ENCODE assay signal across 13 cellular contexts in genomic region chr12:39459027-39459434, GRCh38. TPM values are rescaled to one million over a fixed set of nuclear protein-coding genes. Genes with fewer than 3 reads are reported as not detected.
DNase-seq lines count a peak whose midpoint lies in the region; ATAC-seq and TF ChIP-seq lines count a peak whose summit lies in the region.
"Had no signal": no experiment of that assay in that cellular context is flagged by ENCODE, and none has a peak within 500 bp of the region (broad histone marks: within the 10 kb centered on the region; RNA-seq: fewer than 3 reads in every experiment).

No MANE protein-coding gene starts in this region.

- H3K9me3 Mint-ChIP-seq in neural crest cell = no peaks in the 10 kb centered on the region
- no peaks in the 10 kb centered on the region for H3K9me3 Mint-ChIP-seq in stimulated activated naive CD8-positive, alpha-beta T cell treated with anti-CD3 and anti-CD28 coated beads, Interleukin-15, amount 100 ng/mL, for 72 hours
- H3K9me3 Mint-ChIP-seq: CD4-positive, alpha-beta T cell had no signal

- H3K27me3 Mint-ChIP-seq in neural crest cell (ENCODE audit: low read depth) = no peaks in the 10 kb centered on the region
- H3K27me3 Mint-ChIP-seq in stimulated activated naive CD8-positive, alpha-beta T cell treated with anti-CD3 and anti-CD28 coated beads, Interleukin-15, amount 100 ng/mL, for 72 hours = no peaks in the 10 kb centered on the region

- in situ Hi-C loops in Caki2 (cut with HindIII; ENCODE audit: low pct_unique_long_range_greater_than_20kb, low sequenced_read_pairs) = no loop called here

- no peak for ATAC-seq in stimulated activated naive CD8-positive, alpha-beta T cell treated with anti-CD3 and anti-CD28 coated beads, Interleukin-15, amount 100 ng/mL, for 72 hours
- ATAC-seq in SK-N-SH treated with all-trans-retinoic acid at 6 μM for 48 hours = no peak

- H3K36me3 Mint-ChIP-seq in neural crest cell (ENCODE audit: low read depth) = no peaks in the 10 kb centered on the region

- H3K27ac Mint-ChIP-seq in neural crest cell (ENCODE audit: unreplicated experiment) = peak overlapping the region; percentile 83
- no peak overlapping the region for H3K27ac Mint-ChIP-seq in stimulated activated naive CD8-positive, alpha-beta T cell treated with anti-CD3 and anti-CD28 coated beads, Interleukin-15, amount 100 ng/mL, for 72 hours
- H3K27ac Mint-ChIP-seq: CD4-positive, alpha-beta T cell had no signal

- DNase-seq in Caki2 (ENCODE audit: low read depth) (peak; percentile 42), NCI-H2227 (lab: John Stamatoyannopoulos, UW; ENCODE audit: unreplicated experiment) (peak; percentile 29), SK-N-DZ (ENCODE audit: low spot score) (peak; percentile 38), neural crest cell (ENCODE audit: low read depth, low spot score) (no peak), globus pallidus (ENCODE audit: low spot score) (no peak)
- DNase-seq in stimulated activated CD4-positive, alpha-beta T cell treated with anti-CD3 and anti-CD28 coated beads, Interleukin-2, amount 100 ng/mL, for 24 hours = no peak
- DNase-seq in stimulated activated naive CD8-positive, alpha-beta T cell treated with anti-CD3 and anti-CD28 coated beads, Interleukin-15, amount 100 ng/mL, for 72 hours = no peak
- DNase-seq: ACHN; C1 segment of cervical spinal cord; CD4-positive, alpha-beta T cell; DMS79; GOT3 had no signal

- no peaks in the 10 kb centered on the region for H3K4me1 Mint-ChIP-seq in neural crest cell
- H3K4me1 Mint-ChIP-seq in stimulated activated naive CD8-positive, alpha-beta T cell treated with anti-CD3 and anti-CD28 coated beads, Interleukin-15, amount 100 ng/mL, for 72 hours = no peaks in the 10 kb centered on the region

- no peak overlapping the region for H3K4me3 Mint-ChIP-seq in neural crest cell
- no peak overlapping the region for H3K4me3 Mint-ChIP-seq in stimulated activated naive CD8-positive, alpha-beta T cell treated with anti-CD3 and anti-CD28 coated beads, Interleukin-15, amount 100 ng/mL, for 72 hours
- H3K4me3 Mint-ChIP-seq: CD4-positive, alpha-beta T cell had no signal

- TF ChIP-seq CTCF in neural crest cell (conservative IDR thresholded peaks at IDR 0.05) = no peak

TF ChIP-seq in SK-N-SH treated with all-trans-retinoic acid at 6 μM for 48 hours, 23 proteins besides CTCF, POLR2A, EP300 and RAD21:
- no peak for TF ChIP-seq CSDC2 (CRISPR knock-in tag; IDR thresholded peaks at IDR 0.05)
- no peak for TF ChIP-seq ISL1 (CRISPR knock-in tag; IDR thresholded peaks at IDR 0.05)
- no peak for TF ChIP-seq PATZ1 (CRISPR knock-in tag; IDR thresholded peaks at IDR 0.05; ENCODE audit: borderline replicate concordance)
- TF ChIP-seq ZNF8 (CRISPR knock-in tag; IDR thresholded peaks at IDR 0.05) = no peak
- no peak for TF ChIP-seq TCF4 (CRISPR knock-in tag; IDR thresholded peaks at IDR 0.05; ENCODE audit: borderline replicate concordance)
- TF ChIP-seq OSR1 (CRISPR knock-in tag; IDR thresholded peaks at IDR 0.05) = no peak
- no peak for TF ChIP-seq ARNTL (CRISPR knock-in tag; IDR thresholded peaks at IDR 0.05; ENCODE audit: borderline replicate concordance, low read depth)
- TF ChIP-seq ZFP30 (CRISPR knock-in tag; IDR thresholded peaks at IDR 0.05) = no peak
- TF ChIP-seq TSHZ2 (CRISPR knock-in tag; IDR thresholded peaks at IDR 0.05) = no peak
- no peak for TF ChIP-seq SNAI2 (CRISPR knock-in tag; IDR thresholded peaks at IDR 0.05)
- TF ChIP-seq ESRRG (CRISPR knock-in tag; IDR thresholded peaks at IDR 0.05) = no peak
- no peak for TF ChIP-seq POU6F1 (CRISPR knock-in tag; IDR thresholded peaks at IDR 0.05; ENCODE audit: borderline replicate concordance, low read depth)
- no peak for TF ChIP-seq TOX (CRISPR knock-in tag; IDR thresholded peaks at IDR 0.05; ENCODE audit: borderline replicate concordance)
- TF ChIP-seq ZNF565 (CRISPR knock-in tag; conservative IDR thresholded peaks at IDR 0.05; ENCODE audit: low read depth) = no peak

RNA-seq across cellular contexts. Expression of gene KIF21A, which starts 16.1 kb away (rescaled TPM):
- total RNA-seq in Caki2 (2014; rRNA removed; shearing (Covaris generic); ENCODE audit: low replicate concordance) = 19.0 and 22.0 TPM in 2 replicates
- polyA plus RNA-seq in SK-N-DZ (2014; cell fraction: cytosol; rRNA removed) = 239 and 265 TPM in 2 replicates
- polyA plus RNA-seq in SK-N-DZ (2014; cell fraction: nucleus; rRNA removed) = 304 and 383 TPM in 2 replicates
- 53.6 and 54.8 TPM in 2 replicates for total RNA-seq in neural crest cell

Comparison
In these comparisons a context has a peak if more than half of its experiments do, and no peak if none do; other contexts are left out.
1. DNase-seq: peak in Caki2 (single experiment), NCI-H2227 (single experiment) and SK-N-DZ (single experiment); none in neural crest cell (single experiment), stimulated activated CD4-positive, alpha-beta T cell treated with anti-CD3 and anti-CD28 coated beads, Interleukin-2, amount 100 ng/mL, for 24 hours (0 of 2), stimulated activated naive CD8-positive, alpha-beta T cell treated with anti-CD3 and anti-CD28 coated beads, Interleukin-15, amount 100 ng/mL, for 72 hours (0 of 2) and globus pallidus (single experiment).